21 cellular contexts compared by ENCODE assay signal in the genomic region with DNA sequence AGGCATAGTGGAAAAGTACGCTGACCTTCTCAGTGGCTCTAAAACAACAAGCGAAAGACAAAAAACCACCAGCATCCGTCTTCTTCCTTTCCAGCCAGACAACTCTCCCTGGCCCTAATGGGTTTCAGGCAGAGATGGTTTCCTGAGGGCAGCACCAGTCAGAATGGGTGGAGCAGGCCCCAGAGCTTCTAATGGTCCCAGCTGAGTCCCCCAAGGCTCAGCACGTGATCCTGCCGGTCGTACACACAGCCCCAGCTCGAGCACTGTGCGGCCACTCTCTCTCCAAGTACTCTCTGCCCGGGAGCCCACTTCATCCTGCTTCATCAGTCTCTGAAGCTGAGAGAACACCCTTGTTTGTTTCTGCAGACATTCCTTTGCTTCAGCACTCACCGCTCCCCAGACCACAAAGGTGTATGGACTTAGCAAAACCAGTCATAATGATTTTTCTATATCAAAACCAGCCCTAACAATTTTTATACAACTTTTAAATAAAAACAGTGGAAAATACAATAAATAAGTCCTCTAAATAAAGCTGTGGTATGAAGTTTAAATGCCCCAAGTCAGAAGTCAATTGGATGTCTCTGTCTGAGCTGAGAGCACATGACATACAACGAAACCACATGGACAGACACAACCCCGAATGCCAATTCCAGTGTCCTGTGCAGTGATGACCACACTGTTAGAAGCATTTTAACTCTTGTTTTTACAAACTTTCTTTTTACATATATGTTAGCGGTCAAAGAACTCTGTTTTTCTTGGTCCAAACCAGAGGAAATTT.
DNase-seq lines count a peak whose midpoint lies in the region; ATAC-seq, FAIRE-seq and TF ChIP-seq lines count a peak whose summit lies in the region.
"Had no signal": no experiment of that assay in that cellular context is flagged by ENCODE, and none has a peak within 500 bp of the region (broad histone marks: within the 10 kb centered on the region; RNA-seq: fewer than 3 reads in every experiment).

No MANE protein-coding gene starts in this region.

- no peak for FAIRE-seq in HepG2 (lab: Jason Lieb, UNC)
- FAIRE-seq: A549, GM12878, GM19239, RCC 7860 had no signal

- 0 out of 2 replicates have a peak, but pooled peaks cover 5% of the 10 kb centered on the region for H4K20me1 ChIP-seq in HepG2 (ENCODE audit: insufficient read depth, low read length)

- POLR2A ChIA-PET in HepG2 (lab: Yijun Ruan, JAX) = no interaction called here
- POLR2A ChIA-PET in activated CD4-positive, alpha-beta T cell treated with anti-CD3 and anti-CD28 coated beads, Interleukin-2, amount 10 ng/mL, durations not matched to agents 7 days and 5 days (lab: Charles Lee) = no interaction called here

- no peak overlapping the region for H3K9ac ChIP-seq in HepG2 (ENCODE audit: insufficient read depth, low read depth, low read length)

- ATAC-seq in activated naive CD8-positive, alpha-beta T cell treated with anti-CD3 and anti-CD28 coated beads, Interleukin-2, amount 50 U/mL, for 24 hours = no peak
- no peak for ATAC-seq in HepG2
- ATAC-seq: A549, GM12878, GM23338 had no signal

- no peaks in the 10 kb centered on the region for H3K4me1 Mint-ChIP-seq in activated naive CD8-positive, alpha-beta T cell treated with anti-CD3 and anti-CD28 coated beads for 36 hours
- no peaks in the 10 kb centered on the region for H3K4me1 Mint-ChIP-seq in activated naive CD8-positive, alpha-beta T cell treated with anti-CD3 and anti-CD28 coated beads, Interleukin-2, amount 50 U/mL, for 24 hours
- H3K4me1 Mint-ChIP-seq in brain (peaks cover 25% of the 10 kb centered on the region), type B pancreatic cell (ENCODE audit: unreplicated experiment) (peaks cover 35% of the 10 kb centered on the region)
- no peaks in the 10 kb centered on the region for H3K4me1 Mint-ChIP-seq in activated CD4-positive, alpha-beta T cell treated with anti-CD3 and anti-CD28 coated beads, Interleukin-2, amount 10 ng/mL, durations not matched to agents 7 days and 5 days

- WGBS in HepG2 (ENCODE audit: low lambda C conversion rate) = 93% methylated on average over 13 of the region's 13 CpGs
- 67 to 68% methylated on average over 13 of the region's 13 CpGs for WGBS in lower leg skin, 2 donors

- H3K4me1 ChIP-seq in HepG2 (ENCODE audit: insufficient read depth, low read length) = peaks cover 13% of the 10 kb centered on the region
- H3K4me1 ChIP-seq: A549, Caco-2 had no signal

- intact Hi-C loops in HepG2 (cut with micrococcal nuclease; ENCODE audit: unreplicated experiment) (no loop called here), lower leg skin (cut with DNase I; ENCODE audit: low total_unique reads) (no loop called here)

- no peaks in the 10 kb centered on the region for H3K9me3 Mint-ChIP-seq in activated naive CD8-positive, alpha-beta T cell treated with anti-CD3 and anti-CD28 coated beads for 36 hours
- peaks cover 5% of the 10 kb centered on the region for H3K9me3 Mint-ChIP-seq in activated naive CD8-positive, alpha-beta T cell treated with anti-CD3 and anti-CD28 coated beads, Interleukin-2, amount 50 U/mL, for 24 hours
- H3K9me3 Mint-ChIP-seq in brain (peaks cover 0 to 3% (median 0%) of the 10 kb centered on the region in 5 experiments), type B pancreatic cell (no peaks in the 10 kb centered on the region)
- H3K9me3 Mint-ChIP-seq in activated CD4-positive, alpha-beta T cell treated with anti-CD3 and anti-CD28 coated beads, Interleukin-2, amount 10 ng/mL, durations not matched to agents 7 days and 5 days = no peaks in the 10 kb centered on the region

- BruUV-seq in HepG2 (replicated peaks; lab: Mats Ljungman, UMichigan) = no TSS peak

- CTCF ChIA-PET in HepG2 (lab: Yijun Ruan, JAX; ENCODE audit: low intra/inter-chr PET ratio, low total read pairs) = no interaction called here
- CTCF ChIA-PET in activated CD4-positive, alpha-beta T cell treated with anti-CD3 and anti-CD28 coated beads, Interleukin-2, amount 10 ng/mL, durations not matched to agents 7 days and 5 days (lab: Charles Lee) = interaction anchor here (0.6 kb wide), 1 partner anchor 1186 kb away, joined by 4 read pairs; no protein-coding TSS in a partner anchor

- TF ChIP-seq RAD21 in HepG2 (CRISPR knock-in tag; IDR thresholded peaks at IDR 0.05) = no peak

- H3K36me3 ChIP-seq in HepG2 (replicated peaks in 1 of 2; ENCODE audit: control insufficient read depth in 1 of 2, insufficient read depth in 2 of 2, low read length in 2 of 2) = no peaks in the 10 kb centered on the region

- no peak overlapping the region for H3K4me2 ChIP-seq in HepG2 (ENCODE audit: low read depth, low read length)
- H3K4me2 ChIP-seq: A549, GM23338 had no signal

- H3K9me3 ChIP-seq in HepG2 (ENCODE audit: low read length) = no peaks in the 10 kb centered on the region
- H3K9me3 ChIP-seq: A549, Caco-2 had no signal

- H3K27me3 ChIP-seq in HepG2 (ENCODE audit: control insufficient read depth in 1 of 2, insufficient read depth in 2 of 2, low read length in 2 of 2) = no peaks in the 10 kb centered on the region

- no peak for TF ChIP-seq POLR2A in HepG2 (IDR thresholded peaks at IDR 0.05; ENCODE audit: insufficient read depth in 1 of 2, low read depth in 2 of 2, low read length in 2 of 2)
- TF ChIP-seq POLR2A in lower leg skin (IDR thresholded peaks at IDR 0.05) = no peak

- no peak overlapping the region for H3K27ac ChIP-seq in HepG2 (ENCODE audit: extremely low read length, insufficient read depth, low read length)
- H3K27ac ChIP-seq: A549 had no signal

- peaks cover 3% of the 10 kb centered on the region for H3K27me3 Mint-ChIP-seq in activated naive CD8-positive, alpha-beta T cell treated with anti-CD3 and anti-CD28 coated beads for 36 hours
- peaks cover 5% of the 10 kb centered on the region for H3K27me3 Mint-ChIP-seq in activated naive CD8-positive, alpha-beta T cell treated with anti-CD3 and anti-CD28 coated beads, Interleukin-2, amount 50 U/mL, for 24 hours
- H3K27me3 Mint-ChIP-seq in brain (peaks cover 5% of the 10 kb centered on the region), type B pancreatic cell (no peaks in the 10 kb centered on the region)
- H3K27me3 Mint-ChIP-seq in activated CD4-positive, alpha-beta T cell treated with anti-CD3 and anti-CD28 coated beads, Interleukin-2, amount 10 ng/mL, durations not matched to agents 7 days and 5 days = peaks cover 3% of the 10 kb centered on the region

- H2AFZ ChIP-seq in HepG2 (ENCODE audit: low read length) = no peak overlapping the region
- H2AFZ ChIP-seq: GM23338 had no signal

- TF ChIP-seq CTCF in brain (conservative IDR thresholded peaks at IDR 0.05) = no peak
- no peak for TF ChIP-seq CTCF in HepG2 (CRISPR knock-in tag; IDR thresholded peaks at IDR 0.05)
- TF ChIP-seq CTCF in type B pancreatic cell (conservative IDR thresholded peaks at IDR 0.05) = no peak
- TF ChIP-seq CTCF in lower leg skin (IDR thresholded peaks at IDR 0.05) = no peak

- H3K4me3 ChIP-seq in HepG2 (replicated peaks in 1 of 3; ENCODE audit: insufficient read depth in 1 of 3, low read depth in 2 of 3, low read length in 3 of 3) (no peak overlapping the region), lower leg skin (ENCODE audit: low read depth, poor library complexity, severe bottlenecking) (no peak overlapping the region)
- H3K4me3 ChIP-seq: A549, GM12878, GM23338 had no signal

- peak overlapping the region; percentile 32 for H3K4me3 Mint-ChIP-seq in activated naive CD8-positive, alpha-beta T cell treated with anti-CD3 and anti-CD28 coated beads for 36 hours
- H3K4me3 Mint-ChIP-seq in activated naive CD8-positive, alpha-beta T cell treated with anti-CD3 and anti-CD28 coated beads, Interleukin-2, amount 50 U/mL, for 24 hours = no peak overlapping the region
- H3K4me3 Mint-ChIP-seq in brain = no peak overlapping the region
- peak overlapping the region; percentile 48 for H3K4me3 Mint-ChIP-seq in type B pancreatic cell
- no peak overlapping the region for H3K4me3 Mint-ChIP-seq in activated CD4-positive, alpha-beta T cell treated with anti-CD3 and anti-CD28 coated beads, Interleukin-2, amount 10 ng/mL, durations not matched to agents 7 days and 5 days
- H3K4me3 Mint-ChIP-seq: GM23338 had no signal

- in situ Hi-C loops in HepG2 (cut with HindIII; ENCODE audit: extremely low pct_ligation_motif_present, low pct_unique_long_range_greater_than_20kb) = no loop called here

- DNase-seq in activated naive CD8-positive, alpha-beta T cell treated with anti-CD3 and anti-CD28 coated beads for 36 hours = no peak
- no peak for DNase-seq in activated naive CD8-positive, alpha-beta T cell treated with anti-CD3 and anti-CD28 coated beads, Interleukin-2, amount 50 U/mL, for 24 hours
- DNase-seq in HepG2 (ENCODE audit: low spot score) = no peak
- no peak for DNase-seq in type B pancreatic cell (ENCODE audit: extremely low spot score, unreplicated experiment)
- DNase-seq in lower leg skin (ENCODE audit: low spot score in 2 of 2) = no peak
- DNase-seq in activated CD4-positive, alpha-beta T cell treated with anti-CD3 and anti-CD28 coated beads, Interleukin-2, amount 10 ng/mL, durations not matched to agents 7 days and 5 days = no peak
- no peak for DNase-seq in NK-92 (lab: John Stamatoyannopoulos, UW; ENCODE audit: unreplicated experiment)
- DNase-seq: Caco-2, DMS79, KG1, NCI-H1092 treated with DMSO at 0.1 percent for 48 hours, NCI-H1694 treated with DMSO at 0.1 percent for 48 hours, NCI-H2171, NCI-H446 treated with DMSO at 0.1 percent for 48 hours, NCI-H82 had no signal

- H3K27ac Mint-ChIP-seq in activated naive CD8-positive, alpha-beta T cell treated with anti-CD3 and anti-CD28 coated beads for 36 hours = no peak overlapping the region
- no peak overlapping the region for H3K27ac Mint-ChIP-seq in activated naive CD8-positive, alpha-beta T cell treated with anti-CD3 and anti-CD28 coated beads, Interleukin-2, amount 50 U/mL, for 24 hours
- peak overlapping the region in 3 of 5 experiments; percentile 9 to 70 (median 47) for H3K27ac Mint-ChIP-seq in brain
- H3K27ac Mint-ChIP-seq in type B pancreatic cell = no peak overlapping the region
- H3K27ac Mint-ChIP-seq in activated CD4-positive, alpha-beta T cell treated with anti-CD3 and anti-CD28 coated beads, Interleukin-2, amount 10 ng/mL, durations not matched to agents 7 days and 5 days = no peak overlapping the region
- H3K27ac Mint-ChIP-seq: GM23338 had no signal

- H3K79me2 ChIP-seq in HepG2 (ENCODE audit: insufficient read depth, low read length) = no peaks in the 10 kb centered on the region

- no peaks in the 10 kb centered on the region for H3K36me3 Mint-ChIP-seq in activated naive CD8-positive, alpha-beta T cell treated with anti-CD3 and anti-CD28 coated beads for 36 hours
- H3K36me3 Mint-ChIP-seq in activated naive CD8-positive, alpha-beta T cell treated with anti-CD3 and anti-CD28 coated beads, Interleukin-2, amount 50 U/mL, for 24 hours (ENCODE audit: low read depth) = no peaks in the 10 kb centered on the region
- peaks cover 6% of the 10 kb centered on the region for H3K36me3 Mint-ChIP-seq in brain
- H3K36me3 Mint-ChIP-seq in type B pancreatic cell = no peaks in the 10 kb centered on the region
- no peaks in the 10 kb centered on the region for H3K36me3 Mint-ChIP-seq in activated CD4-positive, alpha-beta T cell treated with anti-CD3 and anti-CD28 coated beads, Interleukin-2, amount 10 ng/mL, durations not matched to agents 7 days and 5 days (ENCODE audit: low read depth)

- TF ChIP-seq EP300 in HepG2 (IDR thresholded peaks at IDR 0.05; ENCODE audit: low read depth in 2 of 2, low read length in 2 of 2) (no peak), HepG2 (CRISPR knock-in tag; IDR thresholded peaks at IDR 0.05; ENCODE audit: borderline replicate concordance) (no peak)

Comparison
In these comparisons a context has a peak if more than half of its experiments do, and no peak if none do; other contexts are left out.
1. H3K4me3 Mint-ChIP-seq: peak in activated naive CD8-positive, alpha-beta T cell treated with anti-CD3 and anti-CD28 coated beads for 36 hours (single experiment) and type B pancreatic cell (single experiment); none in activated naive CD8-positive, alpha-beta T cell treated with anti-CD3 and anti-CD28 coated beads, Interleukin-2, amount 50 U/mL, for 24 hours (single experiment), brain (0 of 5) and activated CD4-positive, alpha-beta T cell treated with anti-CD3 and anti-CD28 coated beads, Interleukin-2, amount 10 ng/mL, durations not matched to agents 7 days and 5 days (single experiment).
2. H3K27ac Mint-ChIP-seq: peak in brain (3 of 5); none in activated naive CD8-positive, alpha-beta T cell treated with anti-CD3 and anti-CD28 coated beads for 36 hours (single experiment), activated naive CD8-positive, alpha-beta T cell treated with anti-CD3 and anti-CD28 coated beads, Interleukin-2, amount 50 U/mL, for 24 hours (single experiment), type B pancreatic cell (single experiment) and activated CD4-positive, alpha-beta T cell treated with anti-CD3 and anti-CD28 coated beads, Interleukin-2, amount 10 ng/mL, durations not matched to agents 7 days and 5 days (single experiment).